ENCODE assay signal across 19 cellular contexts in the genomic region with DNA sequence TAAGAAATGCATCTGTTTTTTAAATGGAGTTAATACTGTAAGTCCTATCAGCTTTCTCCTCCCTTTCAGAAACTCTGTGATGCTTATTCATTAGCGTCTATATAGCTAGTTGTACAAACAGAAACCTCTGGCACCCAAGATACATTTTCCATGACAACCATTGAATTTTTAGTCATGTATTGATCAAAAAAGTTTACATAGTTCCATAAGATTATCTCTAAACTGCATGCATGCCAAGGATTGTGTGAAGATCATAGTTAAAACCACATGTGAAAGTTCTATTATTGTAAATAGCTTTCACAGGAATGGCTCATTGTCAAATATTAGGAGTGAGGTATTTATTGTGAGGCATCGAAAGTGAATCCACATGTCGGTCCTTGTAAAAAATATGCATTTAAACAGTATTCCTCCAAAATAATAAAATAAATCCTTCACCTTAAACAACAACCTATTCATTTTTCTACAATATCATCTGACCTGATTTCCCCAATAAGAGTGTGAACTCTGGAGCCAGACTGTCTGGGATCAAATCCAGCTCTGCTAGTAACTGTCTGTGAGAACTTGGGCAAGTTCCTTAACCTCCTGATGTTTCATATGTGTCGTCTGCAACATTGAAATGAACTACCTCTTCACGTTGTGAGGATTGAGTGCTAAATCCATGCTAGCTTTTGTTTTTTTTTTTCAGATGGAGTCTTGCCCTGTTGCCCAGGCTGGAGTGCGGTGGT. TPM values are rescaled to one million over a fixed set of nuclear protein-coding genes. Genes with fewer than 3 reads are reported as not detected.
A peak's percentile ranks its signal among the peaks of the same experiment; 100 is the strongest.
DNase-seq lines count a peak whose midpoint lies in the region; ATAC-seq and TF ChIP-seq lines count a peak whose summit lies in the region.
"Had no signal": no experiment of that assay in that cellular context is flagged by ENCODE, and none has a peak within 500 bp of the region (broad histone marks: within the 10 kb centered on the region; RNA-seq: fewer than 3 reads in every experiment).

No MANE protein-coding gene starts in this region.

- no peak overlapping the region for H3K27ac Mint-ChIP-seq in activated T-helper 2 cell treated with anti-CD3 and anti-CD28 coated beads, Interferon-gamma antibody, Interleukin-2, Interleukin-4, amounts not matched to agents 10 μg/mL and 5 μg/mL and 100 μg/mL, durations not matched to agents 14 hours and 24 hours and 36 hours
- H3K27ac Mint-ChIP-seq: IgD-negative memory B cell had no signal

- H3K79me1 ChIP-seq in mesenchymal stem cell (replicated peaks; ENCODE audit: low read length, poor library complexity, severe bottlenecking) = no peaks in the 10 kb centered on the region

- H3K36me3 ChIP-seq in testis (ENCODE audit: low read depth, missing control alignments) (no peaks in the 10 kb centered on the region), mesenchymal stem cell (ENCODE audit: control insufficient read depth in 1 of 2, insufficient read depth in 2 of 2, low read depth in 1 of 2, low read length in 2 of 2) (no peaks in the 10 kb centered on the region)
- H3K36me3 ChIP-seq: BE2C, Peyer's patch had no signal

- H3K27me3 Mint-ChIP-seq in activated T-helper 2 cell treated with anti-CD3 and anti-CD28 coated beads, Interferon-gamma antibody, Interleukin-2, Interleukin-4, amounts not matched to agents 10 μg/mL and 5 μg/mL and 100 μg/mL, durations not matched to agents 14 hours and 24 hours and 36 hours (ENCODE audit: low read depth) = peaks cover 3% of the 10 kb centered on the region
- H3K27me3 Mint-ChIP-seq: IgD-negative memory B cell had no signal

- no peak overlapping the region for H3K9ac ChIP-seq in mesenchymal stem cell (ENCODE audit: low read length)

- no peak overlapping the region for H2BK15ac ChIP-seq in mesenchymal stem cell (ENCODE audit: low read depth, poor library complexity, severe bottlenecking)

- H3K9me3 Mint-ChIP-seq in activated T-helper 2 cell treated with anti-CD3 and anti-CD28 coated beads, Interferon-gamma antibody, Interleukin-2, Interleukin-4, amounts not matched to agents 10 μg/mL and 5 μg/mL and 100 μg/mL, durations not matched to agents 14 hours and 24 hours and 36 hours = peaks cover 7% of the 10 kb centered on the region

- no peak overlapping the region for H2AFZ ChIP-seq in mesenchymal stem cell (ENCODE audit: low read depth, low read length)

- H4K8ac ChIP-seq in mesenchymal stem cell (ENCODE audit: low read length) = no peak overlapping the region

- no peak overlapping the region for H2BK5ac ChIP-seq in mesenchymal stem cell (ENCODE audit: low read depth, low read length, poor library complexity, severe bottlenecking)

- no peak overlapping the region for H3K4ac ChIP-seq in mesenchymal stem cell (ENCODE audit: low read depth in 1 of 2, low read length in 2 of 2)

- H3K27ac ChIP-seq in testis = no peak overlapping the region
- H3K27ac ChIP-seq in mesenchymal stem cell (ENCODE audit: low read length, poor library complexity, severe bottlenecking) = no peak overlapping the region
- H3K27ac ChIP-seq: Peyer's patch had no signal

- peaks cover under 1% of the 10 kb centered on the region for H3K36me3 Mint-ChIP-seq in activated T-helper 2 cell treated with anti-CD3 and anti-CD28 coated beads, Interferon-gamma antibody, Interleukin-2, Interleukin-4, amounts not matched to agents 10 μg/mL and 5 μg/mL and 100 μg/mL, durations not matched to agents 14 hours and 24 hours and 36 hours (ENCODE audit: low read depth)

- TF ChIP-seq POLR2A in testis (IDR thresholded peaks at IDR 0.05) = no peak

- H3K4me1 ChIP-seq in testis = no peaks in the 10 kb centered on the region
- H3K4me1 ChIP-seq in mesenchymal stem cell (ENCODE audit: control insufficient read depth, insufficient read depth, low read depth, low read length) = peaks cover 1% of the 10 kb centered on the region
- H3K4me1 ChIP-seq: BE2C, Peyer's patch had no signal

- DNase-seq in left ventricle myocardium superior (no peak), Right ventricle myocardium superior (no peak), choroid plexus epithelial cell (ENCODE audit: low read depth) (peak; percentile 67), fibroblast of the aortic adventitia (ENCODE audit: low read depth) (peak; percentile 68), testis (peak; percentile 21), mesenchymal stem cell (no peak)
- no peak for DNase-seq in activated T-helper 2 cell treated with anti-CD3 and anti-CD28 coated beads, Interferon-gamma antibody, Interleukin-2, Interleukin-4, amounts not matched to agents 10 μg/mL and 5 μg/mL and 100 μg/mL, durations not matched to agents 14 hours and 24 hours and 36 hours (ENCODE audit: low spot score)
- DNase-seq: BE2C, GOT3, HCEC 1CT, NCI-H1105, NCI-H1694, NCI-H2081 treated with DMSO at 0.1 percent for 48 hours, NCI-H2171 treated with DMSO at 0.1 percent for 48 hours, NCI-H526, Peyer's patch, SHP77 had no signal

- H3K27me3 ChIP-seq in testis = no peaks in the 10 kb centered on the region
- no peaks in the 10 kb centered on the region for H3K27me3 ChIP-seq in mesenchymal stem cell (ENCODE audit: control insufficient read depth in 1 of 2, insufficient read depth in 1 of 2, low read length in 2 of 2)
- H3K27me3 ChIP-seq: BE2C, Peyer's patch had no signal

- H3K9me3 ChIP-seq in testis = no peaks in the 10 kb centered on the region
- H3K9me3 ChIP-seq in mesenchymal stem cell (ENCODE audit: control insufficient read depth, low read length) = no peaks in the 10 kb centered on the region
- H3K9me3 ChIP-seq: BE2C, Peyer's patch had no signal

- H2BK12ac ChIP-seq in mesenchymal stem cell (ENCODE audit: low read length in 2 of 2) = no peak overlapping the region

- H2AK5ac ChIP-seq in mesenchymal stem cell (ENCODE audit: low read length, severe bottlenecking) = no peak overlapping the region

- peaks cover 2% of the 10 kb centered on the region for H3K4me1 Mint-ChIP-seq in activated T-helper 2 cell treated with anti-CD3 and anti-CD28 coated beads, Interferon-gamma antibody, Interleukin-2, Interleukin-4, amounts not matched to agents 10 μg/mL and 5 μg/mL and 100 μg/mL, durations not matched to agents 14 hours and 24 hours and 36 hours (ENCODE audit: low read depth)

- no peak overlapping the region for H3K23ac ChIP-seq in mesenchymal stem cell (ENCODE audit: low read length in 2 of 2)

- no peak overlapping the region for H3K4me3 ChIP-seq in choroid plexus epithelial cell (ENCODE audit: low read depth, low read length)
- no peak overlapping the region for H3K4me3 ChIP-seq in fibroblast of the aortic adventitia (ENCODE audit: low read depth, low read length)
- no peak overlapping the region for H3K4me3 ChIP-seq in testis
- no peak overlapping the region for H3K4me3 ChIP-seq in mesenchymal stem cell (ENCODE audit: insufficient read depth in 1 of 2, low read depth in 1 of 2, low read length in 2 of 2)
- H3K4me3 ChIP-seq: Peyer's patch had no signal

- no peak for TF ChIP-seq CTCF in choroid plexus epithelial cell (conservative IDR thresholded peaks at IDR 0.05; ENCODE audit: low read depth, low read length)
- TF ChIP-seq CTCF in fibroblast of the aortic adventitia (IDR thresholded peaks at IDR 0.05; ENCODE audit: insufficient read depth, low read length) = no peak
- no peak for TF ChIP-seq CTCF in testis (IDR thresholded peaks at IDR 0.05)

- H3K4me3 Mint-ChIP-seq in activated T-helper 2 cell treated with anti-CD3 and anti-CD28 coated beads, Interferon-gamma antibody, Interleukin-2, Interleukin-4, amounts not matched to agents 10 μg/mL and 5 μg/mL and 100 μg/mL, durations not matched to agents 14 hours and 24 hours and 36 hours (ENCODE audit: low read depth) = no peak overlapping the region
- H3K4me3 Mint-ChIP-seq: IgD-negative memory B cell had no signal

- no peak overlapping the region for H3K18ac ChIP-seq in mesenchymal stem cell (ENCODE audit: low read depth in 1 of 2, low read length in 2 of 2)

- H2BK120ac ChIP-seq in mesenchymal stem cell (ENCODE audit: low read depth, low read length) = no peak overlapping the region

- no peak overlapping the region for H4K91ac ChIP-seq in mesenchymal stem cell (ENCODE audit: low read length)

- ATAC-seq in left ventricle myocardium superior = peak; percentile 55
- no peak for ATAC-seq in Right ventricle myocardium superior (ENCODE audit: poor library complexity)
- ATAC-seq in GM21360 (IDR thresholded peaks at IDR 0.05; ENCODE audit: unreplicated experiment) = no peak

- H3K14ac ChIP-seq in mesenchymal stem cell (ENCODE audit: low read length in 2 of 2) = no peak overlapping the region

- no peak overlapping the region for H3K4me2 ChIP-seq in mesenchymal stem cell (ENCODE audit: low read length, poor library complexity, severe bottlenecking)

- intact Hi-C loops in left ventricle myocardium superior (cut with micrococcal nuclease) = no loop called here
- intact Hi-C loops in Right ventricle myocardium superior (cut with DNase I) = no loop called here
- intact Hi-C loops in testis (cut with DNase I; ENCODE audit: low total_unique reads) = no loop called here
- intact Hi-C loops in activated T-helper 2 cell treated with anti-CD3 and anti-CD28 coated beads, Interferon-gamma antibody, Interleukin-2, Interleukin-4, amounts not matched to agents 10 μg/mL and 5 μg/mL and 100 μg/mL, durations not matched to agents 14 hours and 24 hours and 36 hours (cut with micrococcal nuclease) = no loop called here

- 72 to 77% methylated on average over 6 of the region's 6 CpGs for WGBS in testis, 2 donors
- 99% methylated on average over 6 of the region's 6 CpGs for WGBS in mesenchymal stem cell

RNA-seq across cellular contexts. Expression of a gene that starts 10.6 kb away (rescaled TPM):
- total RNA-seq in left ventricle myocardium superior (2.0 TPM), Right ventricle myocardium superior (1.4 TPM), fibroblast of the aortic adventitia (ENCODE audit: low replicate concordance) (7.3 and 66.6 TPM in 2 replicates), testis (1 to 10 TPM; 2.0 to 4.4 TPM)
- polyA plus RNA-seq in testis (ENCODE audit: insufficient read depth, low read depth, low replicate concordance) = 3.3 TPM
- 3.6 and 5.0 TPM in 2 replicates for total RNA-seq in activated T-helper 2 cell treated with anti-CD3 and anti-CD28 coated beads, Interferon-gamma antibody, Interleukin-2, Interleukin-4, amounts not matched to agents 10 μg/mL and 5 μg/mL and 100 μg/mL, durations not matched to agents 14 hours and 24 hours and 36 hours
- polyA plus RNA-seq in mesenchymal stem cell (2013, experiment 1 of 2) = 6.5 TPM
- polyA plus RNA-seq in mesenchymal stem cell (2013, experiment 2 of 2) = 4.4 TPM

Comparison
In these comparisons a context has a peak if more than half of its experiments do, and no peak if none do; other contexts are left out.
1. DNase-seq: peak in choroid plexus epithelial cell (single experiment), fibroblast of the aortic adventitia (single experiment) and testis (single experiment); none in left ventricle myocardium superior (single experiment), Right ventricle myocardium superior (single experiment), activated T-helper 2 cell treated with anti-CD3 and anti-CD28 coated beads, Interferon-gamma antibody, Interleukin-2, Interleukin-4, amounts not matched to agents 10 μg/mL and 5 μg/mL and 100 μg/mL, durations not matched to agents 14 hours and 24 hours and 36 hours (single experiment) and mesenchymal stem cell (single experiment).